21 cellular contexts compared by ENCODE assay signal in the genomic region with DNA sequence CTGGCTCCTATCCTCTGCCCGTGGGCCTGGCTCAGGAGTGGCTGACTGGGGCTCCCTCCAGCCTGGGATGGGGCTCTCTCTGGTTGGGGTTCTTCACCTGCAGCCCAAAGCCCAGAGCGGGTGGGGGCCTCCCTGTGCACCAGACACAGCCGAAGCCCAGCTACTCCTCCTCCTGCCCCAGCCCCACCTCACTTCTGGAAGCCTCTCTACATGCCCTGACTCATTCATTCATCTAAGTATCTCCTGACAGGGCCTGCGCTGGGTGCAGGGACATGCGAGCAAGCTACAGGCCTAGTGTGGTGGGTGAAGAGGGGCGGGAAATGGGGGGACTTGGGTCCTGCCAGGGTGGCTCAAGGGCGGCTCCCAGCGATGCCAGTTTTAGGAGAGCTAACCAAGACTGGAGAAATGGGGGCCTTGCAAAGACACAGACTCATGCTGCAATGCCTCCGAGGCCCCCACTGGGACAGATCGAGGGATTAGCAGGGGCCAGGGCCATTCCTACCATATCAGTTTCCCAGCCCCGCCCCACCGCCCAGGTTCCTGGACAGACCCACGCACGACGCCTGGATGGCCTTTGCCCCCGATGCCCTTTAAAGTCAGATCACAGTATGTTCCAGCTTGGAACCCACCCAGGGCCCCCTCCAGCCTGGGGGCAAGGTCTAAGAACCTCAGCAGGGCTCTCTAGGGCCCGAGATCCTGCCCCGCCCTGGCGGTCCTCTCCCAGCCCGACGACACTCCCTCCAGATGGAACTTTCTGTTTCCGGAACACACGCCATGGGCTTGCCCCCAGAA. TPM values are rescaled to one million over a fixed set of nuclear protein-coding genes. Genes with fewer than 3 reads are reported as not detected.
DNase-seq lines count a peak whose midpoint lies in the region; ATAC-seq and TF ChIP-seq lines count a peak whose summit lies in the region.
"Had no signal": no experiment of that assay in that cellular context is flagged by ENCODE, and none has a peak within 500 bp of the region (broad histone marks: within the 10 kb centered on the region; RNA-seq: fewer than 3 reads in every experiment).

No MANE protein-coding gene starts in this region.

- H3K27ac Mint-ChIP-seq in activated T-cell treated with anti-CD3 and anti-CD28 coated beads, Interleukin-2, amount 50 U/mL, for 24 hours: peak overlapping the region; percentile 71
- peak overlapping the region; percentile 49 for H3K27ac Mint-ChIP-seq in activated CD4-positive, alpha-beta memory T cell treated with anti-CD3 and anti-CD28 coated beads, Interleukin-2, amount 10 ng/mL, durations not matched to agents 7 days and 5 days

- peaks cover 0 to 15% (median 0%) of the 10 kb centered on the region in 4 donors for H3K36me3 ChIP-seq in transverse colon
- H3K36me3 ChIP-seq: ovary had no signal

- no peaks in the 10 kb centered on the region for H3K9me3 ChIP-seq in transverse colon
- H3K9me3 ChIP-seq: BLaER1, esophagus squamous epithelium, ovary, sigmoid colon had no signal

- 81% methylated on average over 23 of the region's 23 CpGs; no CpG with 5 or more reads in 1 of the 2 donors for WGBS in transverse colon (ENCODE audit: low coverage in 1 of 2), 2 donors

- H3K4me3 Mint-ChIP-seq in activated T-cell treated with anti-CD3 and anti-CD28 coated beads, Interleukin-2, amount 50 U/mL, for 24 hours: no peak overlapping the region
- no peak overlapping the region for H3K4me3 Mint-ChIP-seq in activated CD4-positive, alpha-beta memory T cell treated with anti-CD3 and anti-CD28 coated beads, Interleukin-2, amount 10 ng/mL, durations not matched to agents 7 days and 5 days

- CTCF ChIA-PET in activated CD4-positive, alpha-beta memory T cell treated with anti-CD3 and anti-CD28 coated beads, Interleukin-2, amount 10 ng/mL, durations not matched to agents 7 days and 5 days (lab: Charles Lee): interaction anchor here (13.8 kb wide), 1 partner anchor 31 kb away, joined by 393 read pairs; a partner anchor contains a TSS

- TF ChIP-seq EP300 in transverse colon (IDR thresholded peaks at IDR 0.05; ENCODE audit: low read depth): peak; percentile 51

- peaks cover 34% of the 10 kb centered on the region for H3K4me1 Mint-ChIP-seq in activated T-cell treated with anti-CD3 and anti-CD28 coated beads, Interleukin-2, amount 50 U/mL, for 24 hours (ENCODE audit: low read depth)
- peaks cover 38% of the 10 kb centered on the region for H3K4me1 Mint-ChIP-seq in activated CD4-positive, alpha-beta memory T cell treated with anti-CD3 and anti-CD28 coated beads, Interleukin-2, amount 10 ng/mL, durations not matched to agents 7 days and 5 days

- H3K4me1 ChIP-seq in transverse colon: peaks cover 8 to 58% (median 34%) of the 10 kb centered on the region in 4 donors

- no peak for DNase-seq in activated T-cell treated with anti-CD3 and anti-CD28 coated beads, Interleukin-2, amount 50 U/mL, for 24 hours
- DNase-seq in activated T-cell treated with anti-CD3 and anti-CD28 coated beads for 4 hours: no peak
- no peak for DNase-seq in activated CD4-positive, alpha-beta memory T cell treated with anti-CD3 and anti-CD28 coated beads, Interleukin-2, amount 10 ng/mL, durations not matched to agents 7 days and 5 days
- DNase-seq in left colon: peak; percentile 74 to 81
- DNase-seq in transverse colon: peak; percentile 66
- DNase-seq in stimulated activated CD4-positive, alpha-beta T cell treated with anti-CD3 and anti-CD28 coated beads, Interleukin-4, amount 100 ng/mL, for 24 hours: no peak
- no peak for DNase-seq in CD1c-positive myeloid dendritic cell (ENCODE audit: extremely low spot score)
- DNase-seq in SK-N-DZ (ENCODE audit: low spot score): no peak
- DNase-seq: activated CD4-positive, alpha-beta T cell treated with anti-CD3 and anti-CD28 coated beads, Interleukin-2, amount 50 U/mL, for 4 hours; amygdala; esophagus squamous epithelium; GF-D8; KBM-7; NCI-H1048; NCI-H2081 treated with DMSO at 0.1 percent for 48 hours; NK-92 treated with Interleukin-12 subunit alpha and Interleukin-12 subunit beta, amount 100 ng/mL, for 24 hours; sigmoid colon; stimulated activated CD4-positive, alpha-beta T cell treated with anti-CD3 and anti-CD28 coated beads, Interleukin-1b, Interleukin-23, amount 100 ng/mL, for 48 hours; SW 1271 had no signal

- peak; percentile 77 for ATAC-seq in left colon

- no peaks in the 10 kb centered on the region for H3K9me3 Mint-ChIP-seq in activated T-cell treated with anti-CD3 and anti-CD28 coated beads, Interleukin-2, amount 50 U/mL, for 24 hours
- H3K9me3 Mint-ChIP-seq in activated CD4-positive, alpha-beta memory T cell treated with anti-CD3 and anti-CD28 coated beads, Interleukin-2, amount 10 ng/mL, durations not matched to agents 7 days and 5 days: no peaks in the 10 kb centered on the region

- peaks cover 97% of the 10 kb centered on the region for H3K36me3 Mint-ChIP-seq in activated T-cell treated with anti-CD3 and anti-CD28 coated beads, Interleukin-2, amount 50 U/mL, for 24 hours (ENCODE audit: low read depth)
- peaks cover 52% of the 10 kb centered on the region for H3K36me3 Mint-ChIP-seq in activated CD4-positive, alpha-beta memory T cell treated with anti-CD3 and anti-CD28 coated beads, Interleukin-2, amount 10 ng/mL, durations not matched to agents 7 days and 5 days (ENCODE audit: low read depth)

- in situ Hi-C loops in transverse colon (cut with MboI; ENCODE audit: low pct_ligation_motif_present in 1 of 4, low pct_unique_long_range_greater_than_20kb in 1 of 4, low sequenced_read_pairs in 3 of 4): no loop called here

- H3K27ac ChIP-seq in transverse colon: peak overlapping the region; percentile 14 to 66 (median 58)
- H3K27ac ChIP-seq: esophagus squamous epithelium, sigmoid colon had no signal

- H3K27me3 ChIP-seq in transverse colon: no peaks in the 10 kb centered on the region
- H3K27me3 ChIP-seq: BLaER1, esophagus squamous epithelium, ovary, sigmoid colon had no signal

- TF ChIP-seq CTCF in transverse colon (IDR thresholded peaks at IDR 0.05): no peak

- TF ChIP-seq POLR2A in transverse colon (IDR thresholded peaks at IDR 0.05): no peak

- no peak overlapping the region for H3K4me3 ChIP-seq in transverse colon
- H3K4me3 ChIP-seq: BLaER1, esophagus squamous epithelium, ovary, sigmoid colon had no signal

- POLR2A ChIA-PET in activated CD4-positive, alpha-beta memory T cell treated with anti-CD3 and anti-CD28 coated beads, Interleukin-2, amount 10 ng/mL, durations not matched to agents 7 days and 5 days (lab: Charles Lee): interaction anchor here (1.0 to 25.3 kb wide), 4 partner anchors 9 to 30 kb away, joined by 3 to 1184 read pairs (median 172); a partner anchor contains a TSS

- intact Hi-C loops in left colon (cut with DNase I, micrococcal nuclease) (no loop called here), transverse colon (cut with DNase I; ENCODE audit: low total_unique reads) (no loop called here)

- no peaks in the 10 kb centered on the region for H3K27me3 Mint-ChIP-seq in activated T-cell treated with anti-CD3 and anti-CD28 coated beads, Interleukin-2, amount 50 U/mL, for 24 hours
- no peaks in the 10 kb centered on the region for H3K27me3 Mint-ChIP-seq in activated CD4-positive, alpha-beta memory T cell treated with anti-CD3 and anti-CD28 coated beads, Interleukin-2, amount 10 ng/mL, durations not matched to agents 7 days and 5 days

RNA-seq across cellular contexts. Expression of a gene that starts 12.6 kb away (rescaled TPM):
- 100 to 1,000 TPM; 180 to 186 TPM for total RNA-seq in activated CD4-positive, alpha-beta memory T cell treated with anti-CD3 and anti-CD28 coated beads, Interleukin-2, amount 10 ng/mL, durations not matched to agents 7 days and 5 days
- total RNA-seq in left colon: 100 to 1,000 TPM; 106 to 148 TPM
- 100 to 1,000 TPM in 3 of 4 donors, 10 to 100 TPM in 1; 94.3 to 218 (median 175) TPM for total RNA-seq in transverse colon
- polyA plus RNA-seq in SK-N-DZ (2014; cell fraction: cytosol; rRNA removed): 531 and 764 TPM in 2 replicates
- 542 and 583 TPM in 2 replicates for polyA plus RNA-seq in SK-N-DZ (2014; cell fraction: nucleus; rRNA removed)

RNA-seq across cellular contexts. Expression of a gene that starts 28.9 kb away (rescaled TPM):
- total RNA-seq in activated CD4-positive, alpha-beta memory T cell treated with anti-CD3 and anti-CD28 coated beads, Interleukin-2, amount 10 ng/mL, durations not matched to agents 7 days and 5 days: 100 to 1,000 TPM; 390 to 402 TPM
- total RNA-seq in left colon (100 to 1,000 TPM; 361 to 374 TPM), transverse colon (1,000 to 10,000 TPM in 3 of 4 donors, 100 to 1,000 TPM in 1; 714 to 2,423 (median 1,288) TPM)
- polyA plus RNA-seq in SK-N-DZ (2014; cell fraction: cytosol; rRNA removed): 80.4 and 92.1 TPM in 2 replicates
- polyA plus RNA-seq in SK-N-DZ (2014; cell fraction: nucleus; rRNA removed): 28.1 and 57.8 TPM in 2 replicates

RNA-seq across cellular contexts. Expression of a gene that starts 30.1 kb away (rescaled TPM):
- 10 to 100 TPM; 42.7 to 44.0 TPM for total RNA-seq in activated CD4-positive, alpha-beta memory T cell treated with anti-CD3 and anti-CD28 coated beads, Interleukin-2, amount 10 ng/mL, durations not matched to agents 7 days and 5 days
- 100 to 1,000 TPM; 105 to 109 TPM for total RNA-seq in left colon
- total RNA-seq in transverse colon: 100 to 1,000 TPM in 1 of 4 donors, 10 to 100 TPM in 3; 59.7 to 110 (median 73.0) TPM
- 0.05 and 0.13 TPM in 2 replicates for polyA plus RNA-seq in SK-N-DZ (2014; cell fraction: cytosol; rRNA removed)
- polyA plus RNA-seq in SK-N-DZ (2014; cell fraction: nucleus; rRNA removed): not detected in 2 replicates

RNA-seq across cellular contexts. Expression of a gene that starts 36.1 kb away (rescaled TPM):
- total RNA-seq in activated CD4-positive, alpha-beta memory T cell treated with anti-CD3 and anti-CD28 coated beads, Interleukin-2, amount 10 ng/mL, durations not matched to agents 7 days and 5 days: 1 to 10 TPM; 1.6 to 1.7 TPM
- total RNA-seq in left colon: 1 to 10 TPM; 4.3 to 6.1 TPM
- total RNA-seq in transverse colon: 10 to 100 TPM in 3 of 4 donors, 1 to 10 TPM in 1; 4.8 to 49.7 (median 17.5) TPM
- 0.29 TPM in 1 of 2 replicates, not detected in the other for polyA plus RNA-seq in SK-N-DZ (2014; cell fraction: cytosol; rRNA removed)
- 0.04 and 1.1 TPM in 2 replicates for polyA plus RNA-seq in SK-N-DZ (2014; cell fraction: nucleus; rRNA removed)

Comparison
In these comparisons a context has a peak if more than half of its experiments do, and no peak if none do; other contexts are left out.
1. DNase-seq: peak in left colon (2 of 2) and transverse colon (single experiment); none in activated T-cell treated with anti-CD3 and anti-CD28 coated beads, Interleukin-2, amount 50 U/mL, for 24 hours (single experiment), activated T-cell treated with anti-CD3 and anti-CD28 coated beads for 4 hours (single experiment), activated CD4-positive, alpha-beta memory T cell treated with anti-CD3 and anti-CD28 coated beads, Interleukin-2, amount 10 ng/mL, durations not matched to agents 7 days and 5 days (single experiment), stimulated activated CD4-positive, alpha-beta T cell treated with anti-CD3 and anti-CD28 coated beads, Interleukin-4, amount 100 ng/mL, for 24 hours (single experiment), CD1c-positive myeloid dendritic cell (single experiment) and SK-N-DZ (single experiment).